ENCODE assay signal across 17 cellular contexts in the genomic region with DNA sequence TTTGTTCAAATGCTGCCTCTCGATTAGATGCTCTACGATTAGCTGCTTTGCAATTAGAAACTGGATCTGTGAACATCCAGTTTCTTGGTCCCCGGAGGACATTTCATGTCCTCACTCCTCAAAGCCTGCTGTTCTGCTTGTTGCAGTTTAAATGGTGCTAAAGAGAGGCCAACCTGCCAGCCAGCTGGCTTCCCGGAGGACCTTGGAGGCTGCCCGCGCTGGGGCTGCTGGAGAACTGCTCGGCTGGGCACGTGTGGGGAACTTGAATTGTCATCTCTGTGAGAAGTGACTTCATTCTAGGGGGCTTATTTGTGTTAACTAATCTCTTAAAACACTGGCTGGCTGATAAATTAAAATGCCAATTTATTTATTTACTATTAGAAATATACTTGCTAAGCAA.
"Had no signal": no experiment of that assay in that cellular context is flagged by ENCODE, and none has a peak within 500 bp of the region (broad histone marks: within the 10 kb centered on the region; RNA-seq: fewer than 3 reads in every experiment).

No MANE protein-coding gene starts in this region.

- H3K9me3 Mint-ChIP-seq: activated CD4-positive, alpha-beta T cell treated with anti-CD3 and anti-CD28 coated beads, Interleukin-2, amount 10 ng/mL, durations not matched to agents 7 days and 5 days; activated naive CD8-positive, alpha-beta T cell treated with anti-CD3 and anti-CD28 coated beads for 36 hours; activated T-helper 1 cell treated with anti-CD3 and anti-CD28 coated beads, Interleukin-12 subunit alpha, Interleukin-12 subunit beta, Interleukin-2, Interleukin-4 antibody, amounts not matched to agents 30 ng/mL and 10 ng/mL and 1 ng/mL, durations not matched to agents 14 hours and 24 hours and 36 hours; naive thymus-derived CD4-positive, alpha-beta T cell had no signal

- H3K4me3 ChIP-seq: esophagus squamous epithelium, left ventricle myocardium inferior, tibial nerve, vagina had no signal

- H3K36me3 ChIP-seq: brain microvascular endothelial cell, esophagus squamous epithelium, left ventricle myocardium inferior, neutrophil, tibial nerve, vagina had no signal

- H3K27ac Mint-ChIP-seq: activated CD4-positive, alpha-beta T cell treated with anti-CD3 and anti-CD28 coated beads, Interleukin-2, amount 10 ng/mL, durations not matched to agents 7 days and 5 days; activated naive CD8-positive, alpha-beta T cell treated with anti-CD3 and anti-CD28 coated beads for 36 hours; activated T-helper 1 cell treated with anti-CD3 and anti-CD28 coated beads, Interleukin-12 subunit alpha, Interleukin-12 subunit beta, Interleukin-2, Interleukin-4 antibody, amounts not matched to agents 30 ng/mL and 10 ng/mL and 1 ng/mL, durations not matched to agents 14 hours and 24 hours and 36 hours; naive thymus-derived CD4-positive, alpha-beta T cell had no signal

- FAIRE-seq: small intestine had no signal

- H3K27me3 ChIP-seq: brain microvascular endothelial cell, neutrophil, tibial nerve, vagina had no signal

- H3K27ac ChIP-seq: brain microvascular endothelial cell, esophagus squamous epithelium, foreskin keratinocyte, left ventricle myocardium inferior, neutrophil, tibial nerve, vagina had no signal

- H3K36me3 Mint-ChIP-seq: activated naive CD8-positive, alpha-beta T cell treated with anti-CD3 and anti-CD28 coated beads for 36 hours; naive thymus-derived CD4-positive, alpha-beta T cell had no signal

- H3K4me1 ChIP-seq: foreskin keratinocyte, left ventricle myocardium inferior, vagina had no signal

- DNase-seq: activated CD4-positive, alpha-beta T cell treated with anti-CD3 and anti-CD28 coated beads, Interleukin-2, amount 10 ng/mL, durations not matched to agents 7 days and 5 days; activated naive CD8-positive, alpha-beta T cell treated with anti-CD3 and anti-CD28 coated beads for 36 hours; brain microvascular endothelial cell; cortex of kidney; effector CD4-positive, alpha-beta T cell; esophagus squamous epithelium; foreskin keratinocyte; left ventricle myocardium inferior; naive thymus-derived CD4-positive, alpha-beta T cell; posterior cingulate gyrus; small intestine; stimulated activated CD4-positive, alpha-beta T cell treated with anti-CD3 and anti-CD28 coated beads, Interleukin-4, amount 100 ng/mL, for 24 hours; stimulated activated naive CD4-positive, alpha-beta T cell had no signal

- H3K4me3 Mint-ChIP-seq: activated CD4-positive, alpha-beta T cell treated with anti-CD3 and anti-CD28 coated beads, Interleukin-2, amount 10 ng/mL, durations not matched to agents 7 days and 5 days; activated naive CD8-positive, alpha-beta T cell treated with anti-CD3 and anti-CD28 coated beads for 36 hours; activated T-helper 1 cell treated with anti-CD3 and anti-CD28 coated beads, Interleukin-12 subunit alpha, Interleukin-12 subunit beta, Interleukin-2, Interleukin-4 antibody, amounts not matched to agents 30 ng/mL and 10 ng/mL and 1 ng/mL, durations not matched to agents 14 hours and 24 hours and 36 hours; naive thymus-derived CD4-positive, alpha-beta T cell had no signal

- H3K9me3 ChIP-seq: esophagus squamous epithelium, left ventricle myocardium inferior, neutrophil, tibial nerve, vagina had no signal
